Comparison of ENCODE assay signal across 1 cellular context in genomic region chr16:57299719-57300386, GRCh38.
A peak's percentile ranks its signal among the peaks of the same experiment; 100 is the strongest.
TF ChIP-seq lines count a peak whose summit lies in the region.

No MANE protein-coding gene starts in this region.

TF ChIP-seq in K562, 482 proteins besides CTCF, POLR2A, EP300 and RAD21 (continued from another document and continues in another):
- TF ChIP-seq POLR3G (IDR thresholded peaks at IDR 0.05; ENCODE audit: extremely low read depth, insufficient read length, insufficient replicate concordance) (peak; percentile 73), ZEB2 (IDR thresholded peaks at IDR 0.05) (peak; percentile 58), MED1 (CRISPR knock-in tag; IDR thresholded peaks at IDR 0.05; ENCODE audit: borderline replicate concordance) (no peak), DDX20 (tag; IDR thresholded peaks at IDR 0.05; ENCODE audit: low read depth) (no peak), EP400 (IDR thresholded peaks at IDR 0.05) (0 out of 2 replicates have a peak, but pooled peaks have one; percentile 39), PYGO2 (tag; IDR thresholded peaks at IDR 0.05) (no peak), ZNF184 (CRISPR knock-in tag; IDR thresholded peaks at IDR 0.05) (no peak), TRIM28 (IDR thresholded peaks at IDR 0.05) (0 out of 2 replicates have a peak, but pooled peaks have one; percentile 60), PCBP1 (IDR thresholded peaks at IDR 0.05; ENCODE audit: low read depth, low read length, poor library complexity, severe bottlenecking) (no peak), GTF2A2 (tag; IDR thresholded peaks at IDR 0.05) (no peak), ZNF354B (CRISPR knock-in tag; IDR thresholded peaks at IDR 0.05) (no peak), RFX7 (CRISPR knock-in tag; IDR thresholded peaks at IDR 0.05) (no peak), SNIP1 (IDR thresholded peaks at IDR 0.05; ENCODE audit: low read depth) (no peak; the same call in 1 of the 2 replicates), HOXB6 (CRISPR knock-in tag; IDR thresholded peaks at IDR 0.05; ENCODE audit: borderline replicate concordance) (0 out of 2 replicates have a peak, but pooled peaks have one; percentile 10), NCOA4 (IDR thresholded peaks at IDR 0.05; ENCODE audit: partially characterized antibody) (no peak), MIER1 (IDR thresholded peaks at IDR 0.05; ENCODE audit: low read depth) (peak; percentile 69; the same call in 1 of the 2 replicates), SAFB (IDR thresholded peaks at IDR 0.05; ENCODE audit: borderline replicate concordance, low read depth, low read length) (no peak), GABPB2 (CRISPR knock-in tag; conservative IDR thresholded peaks at IDR 0.05) (no peak), ZBTB17 (CRISPR knock-in tag; IDR thresholded peaks at IDR 0.05) (peak; percentile 79), MITF (IDR thresholded peaks at IDR 0.05) (peak; percentile 28; the same call in 1 of the 2 replicates), COPS2 (conservative IDR thresholded peaks at IDR 0.05) (no peak), HNRNPK (IDR thresholded peaks at IDR 0.05; ENCODE audit: low read depth, low read length, poor library complexity, severe bottlenecking) (no peak), ZBTB1 (CRISPR knock-in tag; IDR thresholded peaks at IDR 0.05; ENCODE audit: borderline replicate concordance, low read depth) (no peak), ARID1B (IDR thresholded peaks at IDR 0.05) (no peak), ZBTB7A (IDR thresholded peaks at IDR 0.05; ENCODE audit: borderline replicate concordance, control insufficient read depth, low read depth, low read length) (peak; percentile 63; the same call in 1 of the 2 replicates), DNMT1 (IDR thresholded peaks at IDR 0.05) (peak; percentile 98; the same call in 1 of the 2 replicates), STAT5A (IDR thresholded peaks at IDR 0.05; ENCODE audit: borderline replicate concordance, low read length) (no peak; the same call in 1 of the 2 replicates), DEAF1 (CRISPR knock-in tag; IDR thresholded peaks at IDR 0.05) (peak; percentile 3; the same call in 1 of the 2 replicates), ZNF12 (CRISPR knock-in tag; IDR thresholded peaks at IDR 0.05) (0 out of 2 replicates have a peak, but pooled peaks have one; percentile 40), ZNF124 (CRISPR knock-in tag; IDR thresholded peaks at IDR 0.05) (no peak), ZNF24 (IDR thresholded peaks at IDR 0.05) (peak; percentile 61; the same call in 1 of the 2 replicates), DIDO1 (tag; IDR thresholded peaks at IDR 0.05; ENCODE audit: low read depth) (no peak), CBX8 (IDR thresholded peaks at IDR 0.05; ENCODE audit: borderline replicate concordance, extremely low read depth, low read depth, low read length, poor library complexity, severe bottlenecking) (no peak), TGIF2 (CRISPR knock-in tag; IDR thresholded peaks at IDR 0.05) (no peak; the same call in 1 of the 2 replicates), E2F1 (CRISPR knock-in tag; IDR thresholded peaks at IDR 0.05) (no peak; the same call in 1 of the 2 replicates), CEBPB (tag; IDR thresholded peaks at IDR 0.05) (0 out of 2 replicates have a peak, but pooled peaks have one; percentile 24), SIX5 (IDR thresholded peaks at IDR 0.05; ENCODE audit: borderline replicate concordance in 1 of 2, insufficient read depth in 1 of 2, low read depth in 1 of 2, low read length in 2 of 2) (0 out of 4 replicates have a peak, but pooled peaks of 1 of the 2 experiments have one; percentile 7), PCBP2 (IDR thresholded peaks at IDR 0.05; ENCODE audit: low read depth, low read length, poor library complexity, severe bottlenecking) (no peak), STAT6 (CRISPR knock-in tag; IDR thresholded peaks at IDR 0.05) (no peak), KLF6 (CRISPR knock-in tag; IDR thresholded peaks at IDR 0.05; ENCODE audit: borderline replicate concordance) (no peak), ADNP (tag; IDR thresholded peaks at IDR 0.05) (peak; percentile 95), HNRNPL (IDR thresholded peaks at IDR 0.05; ENCODE audit: low read depth, low read length) (no peak), E2F4 (CRISPR knock-in tag; IDR thresholded peaks at IDR 0.05; ENCODE audit: low read depth) (no peak), HMG20A (CRISPR knock-in tag; conservative IDR thresholded peaks at IDR 0.05) (no peak), TEAD1 (CRISPR knock-in tag; IDR thresholded peaks at IDR 0.05) (peak; percentile 36 to 87; a peak in 3 of 4 replicates), RAD51 (IDR thresholded peaks at IDR 0.05; ENCODE audit: borderline replicate concordance, low read depth) (no peak), MYNN (IDR thresholded peaks at IDR 0.05) (0 out of 2 replicates have a peak, but pooled peaks have one; percentile 24), MYNN (CRISPR knock-in tag; IDR thresholded peaks at IDR 0.05) (no peak), SFPQ (IDR thresholded peaks at IDR 0.05; ENCODE audit: low read depth, low read length) (no peak), ZFX (CRISPR knock-in tag; IDR thresholded peaks at IDR 0.05) (peak; percentile 77), E2F8 (IDR thresholded peaks at IDR 0.05; ENCODE audit: low read depth, partially characterized antibody) (peak; percentile 20), NFIC (IDR thresholded peaks at IDR 0.05) (peak; percentile 80), ZNF165 (CRISPR knock-in tag; IDR thresholded peaks at IDR 0.05; ENCODE audit: borderline replicate concordance) (no peak), MNT (conservative IDR thresholded peaks at IDR 0.05) (peak in 1 of 2 experiments; percentile 66), CHD2 (IDR thresholded peaks at IDR 0.05; ENCODE audit: low read depth, low read length) (peak; percentile 57), NCOA6 (IDR thresholded peaks at IDR 0.05) (peak; percentile 69; the same call in 1 of the 2 replicates), POLR2H (tag; IDR thresholded peaks at IDR 0.05; ENCODE audit: low read depth) (peak; percentile 100), LARP7 (IDR thresholded peaks at IDR 0.05) (peak; percentile 94; the same call in 1 of the 2 replicates), MECOM (CRISPR knock-in tag; IDR thresholded peaks at IDR 0.05) (no peak), PHF8 (IDR thresholded peaks at IDR 0.05; ENCODE audit: borderline replicate concordance, low read length) (no peak), SMAD4 (CRISPR knock-in tag; conservative IDR thresholded peaks at IDR 0.05) (peak; percentile 73), SMARCE1 (IDR thresholded peaks at IDR 0.05) (0 out of 2 replicates have a peak, but pooled peaks have one; percentile 14), RB1 (IDR thresholded peaks at IDR 0.05; ENCODE audit: low read depth) (peak; percentile 72)
